In genomic region chr6:54873589-54873988, GRCh38 we compare ENCODE assay signal across 29 cellular contexts. TPM values are rescaled to one million over a fixed set of nuclear protein-coding genes. Genes with fewer than 3 reads are reported as not detected.
"Had no signal": no experiment of that assay in that cellular context is flagged by ENCODE, and none has a peak within 500 bp of the region (broad histone marks: within the 10 kb centered on the region; RNA-seq: fewer than 3 reads in every experiment).

No MANE protein-coding gene starts in this region.

- H3K4me1 ChIP-seq: parathyroid adenoma, psoas muscle, sigmoid colon, stomach, thyroid gland had no signal

- H3K9me3 ChIP-seq: psoas muscle, sigmoid colon, stomach, thyroid gland had no signal

- H3K36me3 Mint-ChIP-seq: activated CD8-positive, alpha-beta memory T cell treated with anti-CD3 and anti-CD28 coated beads, Interleukin-2, amount 10 ng/mL, durations not matched to agents 7 days and 5 days; activated naive CD4-positive, alpha-beta T cell treated with anti-CD3 and anti-CD28 coated beads, Interleukin-2, amount 50 U/mL, for 72 hours; naive thymus-derived CD8-positive, alpha-beta T cell; stimulated activated naive B cell treated with anti-CD40 and anti-IgM and Interleukin-4, amounts not matched to agents 10 μg/mL and 1 μg/mL and 100 μg/mL, for 72 hours had no signal

- H3K4me3 Mint-ChIP-seq: activated CD4-positive, alpha-beta T cell treated with anti-CD3 and anti-CD28 coated beads for 36 hours; activated CD8-positive, alpha-beta memory T cell treated with anti-CD3 and anti-CD28 coated beads, Interleukin-2, amount 10 ng/mL, durations not matched to agents 7 days and 5 days; activated CD8-positive, alpha-beta T cell treated with anti-CD3 and anti-CD28 coated beads, Interleukin-2, amount 10 ng/mL, durations not matched to agents 7 days and 5 days; central memory CD8-positive, alpha-beta T cell; dendritic cell treated with granulocyte-macrophage colony-stimulating factor and Interleukin-4, amounts not matched to agents 40 ng/mL and 50 ng/mL, for 4 days; naive thymus-derived CD8-positive, alpha-beta T cell; neural crest cell; stimulated activated naive B cell treated with anti-CD40 and anti-IgM and Interleukin-4, amounts not matched to agents 10 μg/mL and 1 μg/mL and 100 μg/mL, for 72 hours had no signal

- H3K27me3 ChIP-seq: sigmoid colon, stomach, thyroid gland had no signal

- H3K9me3 Mint-ChIP-seq: activated T-helper 2 cell treated with anti-CD3 and anti-CD28 coated beads, Interferon-gamma antibody, Interleukin-2, Interleukin-4, amounts not matched to agents 10 μg/mL and 5 μg/mL and 100 μg/mL, durations not matched to agents 14 hours and 24 hours and 36 hours; dendritic cell treated with granulocyte-macrophage colony-stimulating factor and Interleukin-4, amounts not matched to agents 40 ng/mL and 50 ng/mL, for 4 days; neural crest cell; stimulated activated naive B cell treated with anti-CD40 and anti-IgM and Interleukin-4, amounts not matched to agents 10 μg/mL and 1 μg/mL and 100 μg/mL, for 72 hours had no signal

- H3K27ac Mint-ChIP-seq: activated CD4-positive, alpha-beta T cell treated with anti-CD3 and anti-CD28 coated beads for 36 hours; activated CD8-positive, alpha-beta memory T cell treated with anti-CD3 and anti-CD28 coated beads, Interleukin-2, amount 10 ng/mL, durations not matched to agents 7 days and 5 days; activated CD8-positive, alpha-beta T cell treated with anti-CD3 and anti-CD28 coated beads, Interleukin-2, amount 10 ng/mL, durations not matched to agents 7 days and 5 days; activated naive CD4-positive, alpha-beta T cell treated with anti-CD3 and anti-CD28 coated beads, Interleukin-2, amount 50 U/mL, for 72 hours; activated T-helper 2 cell treated with anti-CD3 and anti-CD28 coated beads, Interferon-gamma antibody, Interleukin-2, Interleukin-4, amounts not matched to agents 10 μg/mL and 5 μg/mL and 100 μg/mL, durations not matched to agents 14 hours and 24 hours and 36 hours; dendritic cell treated with granulocyte-macrophage colony-stimulating factor and Interleukin-4, amounts not matched to agents 40 ng/mL and 50 ng/mL, for 4 days; naive thymus-derived CD8-positive, alpha-beta T cell; stimulated activated naive B cell treated with anti-CD40 and anti-IgM and Interleukin-4, amounts not matched to agents 10 μg/mL and 1 μg/mL and 100 μg/mL, for 72 hours had no signal

- H3K36me3 ChIP-seq: sigmoid colon, stomach, thyroid gland had no signal

- ATAC-seq: activated CD4-positive, alpha-beta T cell treated with anti-CD3 and anti-CD28 coated beads for 36 hours; activated CD8-positive, alpha-beta memory T cell treated with anti-CD3 and anti-CD28 coated beads, Interleukin-2, amount 10 ng/mL, durations not matched to agents 7 days and 5 days; activated CD8-positive, alpha-beta T cell treated with anti-CD3 and anti-CD28 coated beads, Interleukin-2, amount 10 ng/mL, durations not matched to agents 7 days and 5 days; activated naive CD4-positive, alpha-beta T cell treated with anti-CD3 and anti-CD28 coated beads, Interleukin-2, amount 50 U/mL, for 72 hours; left colon; naive thymus-derived CD8-positive, alpha-beta T cell; psoas muscle; stimulated activated naive B cell treated with anti-CD40 and anti-IgM and Interleukin-4, amounts not matched to agents 10 μg/mL and 1 μg/mL and 100 μg/mL, for 72 hours had no signal

- H3K27me3 Mint-ChIP-seq: activated CD4-positive, alpha-beta T cell treated with anti-CD3 and anti-CD28 coated beads for 36 hours; activated CD8-positive, alpha-beta memory T cell treated with anti-CD3 and anti-CD28 coated beads, Interleukin-2, amount 10 ng/mL, durations not matched to agents 7 days and 5 days; central memory CD8-positive, alpha-beta T cell; dendritic cell treated with granulocyte-macrophage colony-stimulating factor and Interleukin-4, amounts not matched to agents 40 ng/mL and 50 ng/mL, for 4 days; naive thymus-derived CD8-positive, alpha-beta T cell; stimulated activated naive B cell treated with anti-CD40 and anti-IgM and Interleukin-4, amounts not matched to agents 10 μg/mL and 1 μg/mL and 100 μg/mL, for 72 hours had no signal

- H3K4me1 Mint-ChIP-seq: activated CD4-positive, alpha-beta T cell treated with anti-CD3 and anti-CD28 coated beads for 36 hours; activated CD8-positive, alpha-beta memory T cell treated with anti-CD3 and anti-CD28 coated beads, Interleukin-2, amount 10 ng/mL, durations not matched to agents 7 days and 5 days; central memory CD8-positive, alpha-beta T cell; naive thymus-derived CD8-positive, alpha-beta T cell; neural crest cell; stimulated activated naive B cell treated with anti-CD40 and anti-IgM and Interleukin-4, amounts not matched to agents 10 μg/mL and 1 μg/mL and 100 μg/mL, for 72 hours had no signal

- H3K9ac ChIP-seq: parathyroid adenoma had no signal

- DNase-seq: activated CD4-positive, alpha-beta T cell treated with anti-CD3 and anti-CD28 coated beads for 36 hours; activated CD4-positive, CD25-positive, alpha-beta regulatory T cell; activated CD8-positive, alpha-beta memory T cell treated with anti-CD3 and anti-CD28 coated beads, Interleukin-2, amount 10 ng/mL, durations not matched to agents 7 days and 5 days; activated CD8-positive, alpha-beta T cell treated with anti-CD3 and anti-CD28 coated beads, Interleukin-2, amount 10 ng/mL, durations not matched to agents 7 days and 5 days; activated T-cell treated with anti-CD3 and anti-CD28 coated beads, Interleukin-2, amount 50 U/mL, for 48 hours; erythroblast; foreskin melanocyte; hippocampal formation; kidney; left colon; naive thymus-derived CD8-positive, alpha-beta T cell; nucleus accumbens; psoas muscle; sigmoid colon; small intestine; stimulated activated CD4-positive, alpha-beta T cell treated with anti-CD3 and anti-CD28 coated beads, Interleukin-1b, Interleukin-23, amount 100 ng/mL, for 48 hours; stimulated activated CD4-positive, alpha-beta T cell treated with anti-CD3 and anti-CD28 coated beads, Interleukin-4, amount 100 ng/mL, for 4 hours; stimulated activated CD8-positive, alpha-beta memory T cell treated with anti-CD3 and anti-CD28 coated beads, Interleukin-4, amount 100 ng/mL, for 48 hours; stimulated activated naive B cell treated with anti-CD40 and anti-IgM and Interleukin-4, amounts not matched to agents 10 μg/mL and 1 μg/mL and 100 μg/mL, for 72 hours; stomach; T-helper 2 cell; thyroid gland had no signal

- H3K79me2 ChIP-seq: parathyroid adenoma had no signal

- H3K27ac ChIP-seq: parathyroid adenoma, psoas muscle, sigmoid colon, stomach, thyroid gland had no signal

- H3K4me3 ChIP-seq: psoas muscle, sigmoid colon, stomach, thyroid gland had no signal

RNA-seq across cellular contexts. Expression of gene FAM83B, which starts 27.0 kb away (rescaled TPM):
- total RNA-seq: activated CD4-positive, alpha-beta T cell treated with anti-CD3 and anti-CD28 coated beads for 36 hours; activated CD8-positive, alpha-beta memory T cell treated with anti-CD3 and anti-CD28 coated beads, Interleukin-2, amount 10 ng/mL, durations not matched to agents 7 days and 5 days; activated CD8-positive, alpha-beta T cell treated with anti-CD3 and anti-CD28 coated beads, Interleukin-2, amount 10 ng/mL, durations not matched to agents 7 days and 5 days; activated naive CD4-positive, alpha-beta T cell treated with anti-CD3 and anti-CD28 coated beads, Interleukin-2, amount 50 U/mL, for 72 hours; activated T-helper 2 cell treated with anti-CD3 and anti-CD28 coated beads, Interferon-gamma antibody, Interleukin-2, Interleukin-4, amounts not matched to agents 10 μg/mL and 5 μg/mL and 100 μg/mL, durations not matched to agents 14 hours and 24 hours and 36 hours; naive thymus-derived CD8-positive, alpha-beta T cell; neural crest cell had no signal
- polyA plus RNA-seq: fibroblast of lung; naive thymus-derived CD8-positive, alpha-beta T cell had no signal
